ENCODE assay signal across 16 cellular contexts in genomic region chr3:99833833-99834583, GRCh38. TPM values are rescaled to one million over a fixed set of nuclear protein-coding genes. Genes with fewer than 3 reads are reported as not detected.
A peak's percentile ranks its signal among the peaks of the same experiment; 100 is the strongest.
DNase-seq lines count a peak whose midpoint lies in the region; ATAC-seq and TF ChIP-seq lines count a peak whose summit lies in the region.
"Had no signal": no experiment of that assay in that cellular context is flagged by ENCODE, and none has a peak within 500 bp of the region (broad histone marks: within the 10 kb centered on the region; RNA-seq: fewer than 3 reads in every experiment).

No MANE protein-coding gene starts in this region.

- no peaks in the 10 kb centered on the region for H3K9me3 Mint-ChIP-seq in activated T-cell treated with anti-CD3 and anti-CD28 coated beads, Interleukin-2, amount 50 U/mL, for 72 hours
- no peaks in the 10 kb centered on the region for H3K9me3 Mint-ChIP-seq in activated T-helper 17 cell treated with anti-CD3 and anti-CD28 coated beads, Interleukin-2, amount 50 U/mL, for 72 hours
- H3K9me3 Mint-ChIP-seq: HFFc6 had no signal

- H3K9me2 ChIP-seq in hepatocyte (replicated peaks; ENCODE audit: insufficient read depth) = no peaks in the 10 kb centered on the region

- no peak overlapping the region for H3K4me2 ChIP-seq in hepatocyte

- intact Hi-C loops in prostate gland (cut with DNase I) = no loop called here

- no peaks in the 10 kb centered on the region for H3K36me3 Mint-ChIP-seq in activated T-cell treated with anti-CD3 and anti-CD28 coated beads, Interleukin-2, amount 50 U/mL, for 72 hours (ENCODE audit: insufficient read depth in 2 of 2)
- H3K36me3 Mint-ChIP-seq in activated T-helper 17 cell treated with anti-CD3 and anti-CD28 coated beads, Interleukin-2, amount 50 U/mL, for 72 hours (ENCODE audit: low read depth) = no peaks in the 10 kb centered on the region

- no peak for TF ChIP-seq POLR2A in prostate gland (IDR thresholded peaks at IDR 0.05)

- H3K27ac ChIP-seq in hepatocyte (peak overlapping the region; percentile 43), subcutaneous abdominal adipose tissue (ENCODE audit: low read depth, low read length) (peak overlapping the region; percentile 32), prostate gland (no peak overlapping the region)
- H3K27ac ChIP-seq: C4-2B had no signal

- peak; percentile 64 to 71 for ATAC-seq in activated T-cell treated with anti-CD3 and anti-CD28 coated beads, Interleukin-2, amount 50 U/mL, for 72 hours (replicated peaks in 1 of 2)
- ATAC-seq in activated T-helper 17 cell treated with anti-CD3 and anti-CD28 coated beads, Interleukin-2, amount 50 U/mL, for 72 hours (replicated peaks) = peak; percentile 61
- no peak for ATAC-seq in HG02571 (IDR thresholded peaks at IDR 0.05; ENCODE audit: unreplicated experiment)

- H3K4me1 ChIP-seq in hepatocyte (ENCODE audit: insufficient read depth) (peaks cover 6% of the 10 kb centered on the region), subcutaneous abdominal adipose tissue (ENCODE audit: control insufficient read depth in 5 of 5, insufficient read depth in 5 of 5, low read length in 5 of 5) (peaks cover 0 to 31% (median 4%) of the 10 kb centered on the region in 5 donors), prostate gland (replicated peaks) (no peaks in the 10 kb centered on the region)

- WGBS in hepatocyte (ENCODE audit: low lambda C conversion rate, missing lambda C conversion rate) = 94% methylated on average over 2 of the region's 2 CpGs
- WGBS in prostate gland = 81% methylated on average over 2 of the region's 2 CpGs

- no peak overlapping the region for H3K9ac ChIP-seq in subcutaneous abdominal adipose tissue (ENCODE audit: low read length in 5 of 5)

- H3K4me3 ChIP-seq in hepatocyte (no peak overlapping the region), subcutaneous abdominal adipose tissue (ENCODE audit: low read depth in 1 of 5, low read length in 5 of 5) (no peak overlapping the region), prostate gland (no peak overlapping the region)

- H3K9me3 ChIP-seq in hepatocyte (ENCODE audit: low read depth) (no peaks in the 10 kb centered on the region), subcutaneous abdominal adipose tissue (ENCODE audit: control insufficient read depth in 5 of 5, low read length in 5 of 5) (no peaks in the 10 kb centered on the region), prostate gland (no peaks in the 10 kb centered on the region)

- DNase-seq in activated T-cell treated with anti-CD3 and anti-CD28 coated beads, Interleukin-2, amount 50 U/mL, for 72 hours = no peak
- no peak for DNase-seq in activated T-cell treated with anti-CD3 and anti-CD28 coated beads, Interleukin-2, amount 50 U/mL, for 1 hour
- DNase-seq in hepatocyte (ENCODE audit: low spot score) (no peak), prostate gland (ENCODE audit: low spot score) (no peak), SKM-1 (lab: John Stamatoyannopoulos, UW; ENCODE audit: unreplicated experiment) (no peak)
- DNase-seq: GOT3, HFFc6, Karpas-422, MM.1S, NCI-H1105 treated with DMSO at 0.1 percent for 48 hours, NCI-H187, NCI-H2171 had no signal

- no peak overlapping the region for H2AFZ ChIP-seq in hepatocyte

- peaks cover 12% of the 10 kb centered on the region for H3K79me2 ChIP-seq in hepatocyte

- H3K27me3 ChIP-seq in hepatocyte (no peaks in the 10 kb centered on the region), subcutaneous abdominal adipose tissue (ENCODE audit: control insufficient read depth in 5 of 5, insufficient read depth in 4 of 5, low read length in 5 of 5) (no peaks in the 10 kb centered on the region), prostate gland (replicated peaks; ENCODE audit: insufficient read depth) (no peaks in the 10 kb centered on the region)

- H3K27me3 Mint-ChIP-seq in activated T-cell treated with anti-CD3 and anti-CD28 coated beads, Interleukin-2, amount 50 U/mL, for 72 hours (ENCODE audit: low read depth) = no peaks in the 10 kb centered on the region
- no peaks in the 10 kb centered on the region for H3K27me3 Mint-ChIP-seq in activated T-helper 17 cell treated with anti-CD3 and anti-CD28 coated beads, Interleukin-2, amount 50 U/mL, for 72 hours

- peaks cover 8% of the 10 kb centered on the region for H3K4me1 Mint-ChIP-seq in activated T-cell treated with anti-CD3 and anti-CD28 coated beads, Interleukin-2, amount 50 U/mL, for 72 hours (ENCODE audit: low read depth)
- H3K4me1 Mint-ChIP-seq in activated T-helper 17 cell treated with anti-CD3 and anti-CD28 coated beads, Interleukin-2, amount 50 U/mL, for 72 hours = peaks cover 4% of the 10 kb centered on the region

- H4K20me1 ChIP-seq in hepatocyte (ENCODE audit: insufficient read depth, poor library complexity, severe bottlenecking) = no peaks in the 10 kb centered on the region

- TF ChIP-seq CTCF in hepatocyte (IDR thresholded peaks at IDR 0.05; ENCODE audit: poor library complexity) (no peak), prostate gland (IDR thresholded peaks at IDR 0.05) (no peak)

- H3K4me3 Mint-ChIP-seq in activated T-cell treated with anti-CD3 and anti-CD28 coated beads, Interleukin-2, amount 50 U/mL, for 72 hours = no peak overlapping the region
- H3K4me3 Mint-ChIP-seq in activated T-helper 17 cell treated with anti-CD3 and anti-CD28 coated beads, Interleukin-2, amount 50 U/mL, for 72 hours = no peak overlapping the region
- H3K4me3 Mint-ChIP-seq: HFFc6 had no signal

- H3K27ac Mint-ChIP-seq in activated T-cell treated with anti-CD3 and anti-CD28 coated beads, Interleukin-2, amount 50 U/mL, for 72 hours = no peak overlapping the region
- H3K27ac Mint-ChIP-seq in activated T-helper 17 cell treated with anti-CD3 and anti-CD28 coated beads, Interleukin-2, amount 50 U/mL, for 72 hours = no peak overlapping the region
- H3K27ac Mint-ChIP-seq: HFFc6 had no signal

- H3K36me3 ChIP-seq in hepatocyte (replicated peaks; ENCODE audit: insufficient read depth, low read depth) = no peaks in the 10 kb centered on the region
- no peaks in the 10 kb centered on the region for H3K36me3 ChIP-seq in subcutaneous abdominal adipose tissue (ENCODE audit: control insufficient read depth in 5 of 5, insufficient read depth in 5 of 5, low read length in 5 of 5)
- no peaks in the 10 kb centered on the region for H3K36me3 ChIP-seq in prostate gland

RNA-seq across cellular contexts. Expression of gene CMSS1, which starts 16.3 kb away (rescaled TPM):
- 100 to 1,000 TPM in 1 of 2 donors, 10 to 100 TPM in 1; 88.5 to 101 TPM for total RNA-seq in activated T-cell treated with anti-CD3 and anti-CD28 coated beads, Interleukin-2, amount 50 U/mL, for 72 hours
- total RNA-seq in activated T-helper 17 cell treated with anti-CD3 and anti-CD28 coated beads, Interleukin-2, amount 50 U/mL, for 72 hours = 10 to 100 TPM; 29.8 to 67.4 TPM
- 6.9 and 11.8 TPM in 2 replicates for total RNA-seq in hepatocyte
- 17.0 and 19.2 TPM in 2 replicates for polyA plus RNA-seq in hepatocyte
- total RNA-seq in prostate gland = 10 to 100 TPM; 10.2 to 13.6 TPM

Comparison
In these comparisons a context has a peak if more than half of its experiments do, and no peak if none do; other contexts are left out.
1. H3K27ac ChIP-seq: peak in hepatocyte (single experiment) and subcutaneous abdominal adipose tissue (single experiment); none in prostate gland (0 of 2).